Comparison of ENCODE assay signal across 1 cellular context in the genomic region with DNA sequence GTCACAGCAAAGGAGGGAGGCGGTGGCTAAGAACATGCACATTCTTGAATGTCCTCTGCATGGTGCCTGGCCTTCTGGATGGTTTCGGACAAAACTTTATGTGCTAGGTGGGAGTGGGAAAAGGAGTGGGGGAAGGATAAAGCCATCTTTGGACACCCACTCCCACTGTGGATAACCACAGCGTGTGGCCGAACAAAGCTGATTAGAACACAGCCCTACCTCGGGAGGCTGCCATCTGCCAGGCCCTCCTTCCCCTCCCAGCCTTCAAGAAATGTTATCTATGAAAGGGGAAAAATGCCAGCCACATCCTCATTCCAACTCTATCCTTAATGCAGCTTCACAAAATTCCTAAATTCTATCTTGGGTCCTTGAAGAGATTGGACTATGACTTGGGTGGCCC.
TF ChIP-seq lines count a peak whose summit lies in the region.

No MANE protein-coding gene starts in this region.

TF ChIP-seq in IMR-90, 13 proteins besides CTCF, POLR2A, EP300 and RAD21:
- TF ChIP-seq MAZ (IDR thresholded peaks at IDR 0.05; ENCODE audit: borderline replicate concordance, low read depth, low read length) (peak; percentile 27; the same call in 1 of the 2 replicates), CEBPB (IDR thresholded peaks at IDR 0.05; ENCODE audit: low read depth, low read length) (no peak)
